In the genomic region with DNA sequence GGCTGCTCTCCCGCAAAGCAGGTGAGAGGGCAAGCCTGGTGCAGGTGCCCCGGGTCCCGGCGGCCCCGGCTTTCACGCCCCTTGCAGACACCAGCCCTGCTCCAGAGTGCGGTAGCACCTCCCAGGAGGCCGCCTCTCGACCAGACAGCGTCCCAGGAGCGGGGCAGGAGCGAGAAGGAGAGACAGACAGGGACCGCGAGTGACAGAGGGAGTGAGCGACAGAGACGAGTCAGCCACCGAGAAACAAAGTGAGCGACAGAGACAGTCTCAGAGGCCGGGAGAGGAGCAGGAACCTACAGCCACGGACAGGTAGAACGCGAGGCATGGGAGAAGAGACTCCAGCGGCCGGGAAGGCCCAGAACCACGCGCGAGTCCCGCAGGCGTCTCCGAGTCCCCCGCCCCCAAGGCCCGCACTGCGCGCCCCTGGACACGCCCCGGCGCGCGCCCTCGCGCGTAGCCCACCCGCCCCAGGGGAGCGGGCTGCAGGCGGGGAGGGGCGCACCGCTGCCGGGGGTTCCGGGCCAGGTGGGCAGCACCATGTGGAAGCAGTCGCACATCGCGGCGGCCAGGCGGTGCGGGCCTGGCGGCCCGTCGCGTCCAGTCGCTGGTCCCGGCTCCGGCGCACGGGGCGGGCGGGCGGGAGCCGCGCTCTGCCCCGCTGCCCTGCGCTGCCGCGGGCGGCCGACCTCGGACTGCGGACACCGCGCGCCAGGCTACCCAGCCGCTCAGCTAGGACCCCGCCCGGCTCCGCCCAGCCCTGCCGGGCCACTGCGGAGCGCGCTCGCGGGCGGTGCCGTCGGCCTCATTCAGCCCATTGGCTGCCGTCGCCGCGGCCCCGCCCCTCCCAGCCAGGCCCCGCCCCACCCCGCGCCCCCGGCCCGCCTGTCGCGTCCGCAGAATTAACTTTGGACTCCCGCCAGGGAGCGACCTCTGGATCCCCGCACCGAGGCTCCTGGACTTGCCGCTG, we compare ENCODE assay signal across 8 cellular contexts. TPM values are rescaled to one million over a fixed set of nuclear protein-coding genes. Genes with fewer than 3 reads are reported as not detected.
DNase-seq lines count a peak whose midpoint lies in the region; ATAC-seq and TF ChIP-seq lines count a peak whose summit lies in the region.

A gene (minus strand): TSS at position 694 of the 967 bp plus-strand sequence. CDS start 137 bp downstream, at position 557.

- H3K9me3 ChIP-seq in neutrophil = no peaks in the 10 kb centered on the region

- H3K27ac Mint-ChIP-seq in activated naive CD4-positive, alpha-beta T cell treated with anti-CD3 and anti-CD28 coated beads, Interleukin-2, amount 50 U/mL, for 72 hours = no peak within 1 kb of the TSS

- TF ChIP-seq CTCF in neutrophil (IDR thresholded peaks at IDR 0.05) = no peak

- peak; percentile 90 for DNase-seq in AG20443 (ENCODE audit: low spot score)
- DNase-seq in HPDE6-E6E7 (ENCODE audit: extremely low spot score) = peak; percentile 74
- DNase-seq in RPMI7951 (ENCODE audit: low read depth) = peak; percentile 68
- DNase-seq in activated naive CD4-positive, alpha-beta T cell treated with anti-CD3 and anti-CD28 coated beads, Interleukin-2, amount 50 U/mL, for 72 hours (ENCODE audit: low spot score in 2 of 2) = peak; percentile 61 to 74
- DNase-seq in glomerular visceral epithelial cell (ENCODE audit: extremely low spot score) = peak; percentile 80

- H3K4me1 ChIP-seq in neutrophil (ENCODE audit: control insufficient read depth in 1 of 2, insufficient read depth in 1 of 2, low read depth in 1 of 2, low read length in 1 of 2) = peaks cover 7 to 11% of the 10 kb centered on the region in 2 experiments
- H3K4me1 ChIP-seq in urinary bladder (ENCODE audit: insufficient read depth) = no peaks in the 10 kb centered on the region

- ATAC-seq in activated naive CD4-positive, alpha-beta T cell treated with anti-CD3 and anti-CD28 coated beads, Interleukin-2, amount 50 U/mL, for 72 hours = peak; percentile 74 to 89
- no peak for ATAC-seq in HG03159 (IDR thresholded peaks at IDR 0.05; ENCODE audit: unreplicated experiment)

- H3K9me3 Mint-ChIP-seq in activated naive CD4-positive, alpha-beta T cell treated with anti-CD3 and anti-CD28 coated beads, Interleukin-2, amount 50 U/mL, for 72 hours = no peaks in the 10 kb centered on the region

- peak within 1 kb of the TSS; percentile 18 to 31 for H3K4me3 ChIP-seq in neutrophil (ENCODE audit: low read depth in 1 of 2, low read length in 1 of 2)
- H3K4me3 ChIP-seq in urinary bladder (ENCODE audit: low read depth, low read length) = peak within 1 kb of the TSS; percentile 40

- 3% methylated on average over 111 of the region's 111 CpGs for WGBS in urinary bladder

- H3K36me3 ChIP-seq in neutrophil (no peaks in the 10 kb centered on the region), urinary bladder (ENCODE audit: insufficient read depth) (no peaks in the 10 kb centered on the region)

- no peak within 1 kb of the TSS for H3K27ac ChIP-seq in neutrophil
- H3K27ac ChIP-seq in urinary bladder (ENCODE audit: low read depth) = no peak within 1 kb of the TSS

- peaks cover 0 to 6% of the 10 kb centered on the region in 2 donors for H3K36me3 Mint-ChIP-seq in activated naive CD4-positive, alpha-beta T cell treated with anti-CD3 and anti-CD28 coated beads, Interleukin-2, amount 50 U/mL, for 72 hours

- peaks cover 69% of the 10 kb centered on the region for H3K27me3 ChIP-seq in neutrophil

RNA-seq across cellular contexts. Expression of the gene that starts here (rescaled TPM):
- 3.6 and 3.7 TPM in 2 replicates for total RNA-seq in RPMI7951 (2014; rRNA removed; shearing (Covaris generic))
- under 1 TPM; 0.02 to 0.10 TPM for total RNA-seq in activated naive CD4-positive, alpha-beta T cell treated with anti-CD3 and anti-CD28 coated beads, Interleukin-2, amount 50 U/mL, for 72 hours
- 14.5 TPM for total RNA-seq in urinary bladder
- 43.2 TPM for polyA plus RNA-seq in urinary bladder

Comparison
In these comparisons a context has a peak if more than half of its experiments do, and no peak if none do; other contexts are left out.
1. Peak in DNase-seq and ATAC-seq in activated naive CD4-positive, alpha-beta T cell treated with anti-CD3 and anti-CD28 coated beads, Interleukin-2, amount 50 U/mL, for 72 hours; RNA of the gene not detected or under 1 TPM.